In the genomic region with DNA sequence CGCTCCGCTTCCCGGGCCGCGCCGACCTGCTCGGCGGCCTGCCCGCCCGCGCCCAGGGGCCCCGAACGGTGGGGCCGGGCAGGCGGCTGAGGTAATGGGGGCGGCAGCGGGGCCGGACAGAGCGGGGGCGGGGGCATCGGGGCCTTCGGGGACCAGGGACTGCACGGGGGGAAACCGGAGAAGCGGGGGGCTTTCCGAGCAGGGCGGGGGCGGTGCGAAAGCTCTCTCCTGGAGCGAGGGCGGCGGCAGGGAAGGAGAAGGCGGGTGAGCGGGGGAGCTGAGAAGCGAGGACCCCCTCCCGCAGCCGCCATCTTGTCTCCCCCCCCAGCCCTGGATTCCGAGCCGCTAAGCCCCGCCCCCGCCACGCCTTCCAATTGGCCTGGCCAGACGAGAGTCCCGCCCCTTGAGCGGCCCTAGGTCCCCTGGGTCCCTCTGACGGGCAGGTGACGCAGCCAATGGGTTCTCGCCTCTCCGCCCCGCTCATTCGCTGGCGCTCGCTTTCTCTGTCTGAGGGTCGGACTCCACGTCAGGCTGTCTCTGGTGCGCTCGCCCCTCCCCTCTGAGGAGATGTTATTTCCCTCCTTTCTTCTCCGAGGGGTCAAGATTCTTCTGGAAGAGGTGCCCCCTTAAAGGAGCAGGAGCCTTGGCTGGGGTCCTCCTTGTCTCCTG, we compare ENCODE assay signal across 1 cellular context.
TF ChIP-seq lines count a peak whose summit lies in the region.

No MANE protein-coding gene starts in this region.

TF ChIP-seq in HepG2, 621 proteins besides CTCF, POLR2A, EP300 and RAD21 (continued from another document and continues in another):
- TF ChIP-seq ZBTB39 (CRISPR knock-in tag; IDR thresholded peaks at IDR 0.05) (no peak), ZNF891 (CRISPR knock-in tag; IDR thresholded peaks at IDR 0.05) (no peak), ISL2 (CRISPR knock-in tag; IDR thresholded peaks at IDR 0.05) (0 out of 2 replicates have a peak, but pooled peaks have one; percentile 34), GABPA (IDR thresholded peaks at IDR 0.05; ENCODE audit: low read depth, low read length) (no peak), GABPA (CRISPR knock-in tag; IDR thresholded peaks at IDR 0.05; ENCODE audit: low read depth) (no peak), ZZZ3 (CRISPR knock-in tag; IDR thresholded peaks at IDR 0.05; ENCODE audit: borderline replicate concordance) (no peak), AHR (CRISPR knock-in tag; IDR thresholded peaks at IDR 0.05) (no peak), IKZF4 (CRISPR knock-in tag; IDR thresholded peaks at IDR 0.05; ENCODE audit: borderline replicate concordance, low read depth, not compliant biosample characterization) (peak; percentile 71), KDM5A (IDR thresholded peaks at IDR 0.05; ENCODE audit: borderline replicate concordance, low read length) (peak; percentile 46; the same call in 1 of the 2 replicates), HNRNPH1 (optimal IDR thresholded peaks at IDR 0.05; ENCODE audit: low read depth, low read length) (peak; percentile 62), ZNF710 (CRISPR knock-in tag; IDR thresholded peaks at IDR 0.05; ENCODE audit: borderline replicate concordance) (no peak), RCOR2 (CRISPR knock-in tag; IDR thresholded peaks at IDR 0.05) (no peak), YEATS2 (CRISPR knock-in tag; IDR thresholded peaks at IDR 0.05; ENCODE audit: borderline replicate concordance) (peak; percentile 43; the same call in 1 of the 2 replicates), CENPBD1 (CRISPR knock-in tag; IDR thresholded peaks at IDR 0.05; ENCODE audit: borderline replicate concordance, low read depth) (no peak), ZNF597 (CRISPR knock-in tag; IDR thresholded peaks at IDR 0.05) (no peak), TEAD3 (CRISPR knock-in tag; optimal IDR thresholded peaks at IDR 0.05; ENCODE audit: borderline replicate concordance) (peak; percentile 56), ASH2L (IDR thresholded peaks at IDR 0.05; ENCODE audit: insufficient read length, low read depth, low read length) (no peak), THAP11 (CRISPR knock-in tag; IDR thresholded peaks at IDR 0.05) (peak; percentile 18; the same call in 1 of the 2 replicates), AHDC1 (CRISPR knock-in tag; IDR thresholded peaks at IDR 0.05; ENCODE audit: borderline replicate concordance) (no peak), NFE2L1 (CRISPR knock-in tag; IDR thresholded peaks at IDR 0.05; ENCODE audit: borderline replicate concordance) (no peak), SP4 (CRISPR knock-in tag; IDR thresholded peaks at IDR 0.05) (peak; percentile 75; the same call in 1 of the 2 replicates), ETV5 (CRISPR knock-in tag; IDR thresholded peaks at IDR 0.05; ENCODE audit: borderline replicate concordance) (no peak), ZNF557 (CRISPR knock-in tag; IDR thresholded peaks at IDR 0.05) (0 out of 2 replicates have a peak, but pooled peaks have one; percentile 52), HNF1A (IDR thresholded peaks at IDR 0.05; ENCODE audit: low read depth) (no peak), HNF1A (CRISPR knock-in tag; IDR thresholded peaks at IDR 0.05; ENCODE audit: borderline replicate concordance) (no peak), ZNF709 (CRISPR knock-in tag; IDR thresholded peaks at IDR 0.05) (no peak), MEIS2 (CRISPR knock-in tag; IDR thresholded peaks at IDR 0.05) (peak; percentile 32; the same call in 1 of the 2 replicates), ZNF230 (CRISPR knock-in tag; IDR thresholded peaks at IDR 0.05) (no peak), DMAP1 (CRISPR knock-in tag; IDR thresholded peaks at IDR 0.05) (no peak), YY1 (IDR thresholded peaks at IDR 0.05; ENCODE audit: insufficient read depth, insufficient replicate concordance, low read depth, low read length) (peak; percentile 96), ZNF761 (CRISPR knock-in tag; conservative IDR thresholded peaks at IDR 0.05) (no peak), KAT7 (CRISPR knock-in tag; IDR thresholded peaks at IDR 0.05; ENCODE audit: borderline replicate concordance) (peak; percentile 58; the same call in 1 of the 2 replicates), ZNF724P (CRISPR knock-in tag; IDR thresholded peaks at IDR 0.05; ENCODE audit: borderline replicate concordance) (no peak), HINFP (CRISPR knock-in tag; IDR thresholded peaks at IDR 0.05; ENCODE audit: low read depth) (no peak), ZNF720 (CRISPR knock-in tag; IDR thresholded peaks at IDR 0.05) (no peak)
- TF ChIP-seq, protein P1, sequence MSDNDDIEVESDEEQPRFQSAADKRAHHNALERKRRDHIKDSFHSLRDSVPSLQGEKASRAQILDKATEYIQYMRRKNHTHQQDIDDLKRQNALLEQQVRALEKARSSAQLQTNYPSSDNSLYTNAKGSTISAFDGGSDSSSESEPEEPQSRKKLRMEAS (IDR thresholded peaks at IDR 0.05), result peak; percentile 30; the same call in 1 of the 2 replicates
- TF ChIP-seq, protein P2, sequence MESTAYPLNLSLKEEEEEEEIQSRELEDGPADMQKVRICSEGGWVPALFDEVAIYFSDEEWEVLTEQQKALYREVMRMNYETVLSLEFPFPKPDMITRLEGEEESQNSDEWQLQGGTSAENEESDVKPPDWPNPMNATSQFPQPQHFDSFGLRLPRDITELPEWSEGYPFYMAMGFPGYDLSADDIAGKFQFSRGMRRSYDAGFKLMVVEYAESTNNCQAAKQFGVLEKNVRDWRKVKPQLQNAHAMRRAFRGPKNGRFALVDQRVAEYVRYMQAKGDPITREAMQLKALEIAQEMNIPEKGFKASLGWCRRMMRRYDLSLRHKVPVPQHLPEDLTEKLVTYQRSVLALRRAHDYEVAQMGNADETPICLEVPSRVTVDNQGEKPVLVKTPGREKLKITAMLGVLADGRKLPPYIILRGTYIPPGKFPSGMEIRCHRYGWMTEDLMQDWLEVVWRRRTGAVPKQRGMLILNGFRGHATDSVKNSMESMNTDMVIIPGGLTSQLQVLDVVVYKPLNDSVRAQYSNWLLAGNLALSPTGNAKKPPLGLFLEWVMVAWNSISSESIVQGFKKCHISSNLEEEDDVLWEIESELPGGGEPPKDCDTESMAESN (CRISPR knock-in tag; conservative IDR thresholded peaks at IDR 0.05), result peak; percentile 24; the same call in 1 of the 2 replicates
